1 cellular context compared by ENCODE assay signal in the genomic region with DNA sequence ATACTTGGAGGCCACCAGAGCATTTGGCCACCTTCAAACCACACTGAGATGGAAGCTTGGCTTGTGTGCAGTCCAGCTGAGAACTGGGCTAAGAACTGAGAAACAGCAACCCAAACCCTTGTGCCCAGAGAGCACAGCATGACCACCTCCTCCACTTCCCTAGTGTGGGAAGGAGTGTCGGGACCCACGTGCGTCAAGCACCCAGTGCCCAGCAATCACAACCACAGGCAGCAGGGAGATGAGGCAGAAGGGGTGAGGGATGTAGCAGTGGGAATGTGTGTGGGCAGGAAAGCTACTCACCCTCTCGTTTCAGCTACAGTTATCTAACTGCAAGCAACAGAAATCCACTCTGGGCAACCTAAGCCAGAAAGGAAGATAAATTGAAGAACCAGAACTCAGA.
TF ChIP-seq lines count a peak whose summit lies in the region.

No MANE protein-coding gene starts in this region.

TF ChIP-seq in K562, 482 proteins besides CTCF, POLR2A, EP300 and RAD21 (continued from another document):
- TF ChIP-seq, protein P1, sequence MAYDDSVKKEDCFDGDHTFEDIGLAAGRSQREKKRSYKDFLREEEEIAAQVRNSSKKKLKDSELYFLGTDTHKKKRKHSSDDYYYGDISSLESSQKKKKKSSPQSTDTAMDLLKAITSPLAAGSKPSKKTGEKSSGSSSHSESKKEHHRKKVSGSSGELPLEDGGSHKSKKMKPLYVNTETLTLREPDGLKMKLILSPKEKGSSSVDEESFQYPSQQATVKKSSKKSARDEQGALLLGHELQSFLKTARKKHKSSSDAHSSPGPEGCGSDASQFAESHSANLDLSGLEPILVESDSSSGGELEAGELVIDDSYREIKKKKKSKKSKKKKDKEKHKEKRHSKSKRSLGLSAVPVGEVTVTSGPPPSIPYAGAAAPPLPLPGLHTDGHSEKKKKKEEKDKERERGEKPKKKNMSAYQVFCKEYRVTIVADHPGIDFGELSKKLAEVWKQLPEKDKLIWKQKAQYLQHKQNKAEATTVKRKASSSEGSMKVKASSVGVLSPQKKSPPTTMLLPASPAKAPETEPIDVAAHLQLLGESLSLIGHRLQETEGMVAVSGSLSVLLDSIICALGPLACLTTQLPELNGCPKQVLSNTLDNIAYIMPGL (CRISPR knock-in tag; IDR thresholded peaks at IDR 0.05) = 0 out of 2 replicates have a peak, but pooled peaks have one; percentile 39
